7 cellular contexts compared by ENCODE assay signal in the genomic region with DNA sequence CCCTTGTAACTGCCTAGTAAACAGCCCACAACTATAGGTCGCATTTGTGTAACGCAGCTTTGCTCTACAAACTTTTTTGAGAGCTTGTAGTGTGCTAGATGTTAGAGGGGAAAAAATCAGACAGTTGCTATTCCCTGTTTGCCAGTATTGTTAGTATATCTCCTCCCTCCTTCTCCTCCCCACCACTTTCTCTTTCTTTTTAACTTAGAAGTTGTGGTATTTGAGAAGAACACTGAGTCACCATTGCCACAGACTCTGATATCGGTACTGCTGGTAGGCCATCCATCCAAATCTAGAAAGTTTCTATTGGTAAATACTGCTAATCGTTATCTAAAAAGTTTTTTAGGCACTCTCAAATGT. TPM values are rescaled to one million over a fixed set of nuclear protein-coding genes. Genes with fewer than 3 reads are reported as not detected.
DNase-seq lines count a peak whose midpoint lies in the region; ATAC-seq and TF ChIP-seq lines count a peak whose summit lies in the region.

No MANE protein-coding gene starts in this region.

- peaks cover 67% of the 10 kb centered on the region for H3K4me1 Mint-ChIP-seq in HFFc6 (ENCODE audit: low read depth)

- H3K9me3 Mint-ChIP-seq in HFFc6, result no peaks in the 10 kb centered on the region

- H3K36me3 Mint-ChIP-seq in HFFc6 (ENCODE audit: low read depth), result peaks cover 49% of the 10 kb centered on the region

- no peaks in the 10 kb centered on the region for H3K27me3 Mint-ChIP-seq in HFFc6 (ENCODE audit: insufficient read depth)

- H3K27ac Mint-ChIP-seq in HFFc6, result peak overlapping the region; percentile 86

- peak; percentile 28 for ATAC-seq in GM18505 (IDR thresholded peaks at IDR 0.05; ENCODE audit: unreplicated experiment)
- ATAC-seq in GM18520 (IDR thresholded peaks at IDR 0.05; ENCODE audit: unreplicated experiment), result no peak

- H3K4me3 Mint-ChIP-seq in HFFc6, result peak overlapping the region; percentile 87

- H3K27me3 ChIP-seq in OCI-LY3 (ENCODE audit: low read depth, low read length), result no peaks in the 10 kb centered on the region
- H3K27me3 ChIP-seq in muscle layer of duodenum (ENCODE audit: low read depth, low read length), result no peaks in the 10 kb centered on the region

- H3K4me3 ChIP-seq in OCI-LY3 (ENCODE audit: low read length) (peak overlapping the region; percentile 94), coronary artery (peak overlapping the region; percentile 99), muscle layer of duodenum (ENCODE audit: low read depth in 1 of 2, low read length in 2 of 2) (peak overlapping the region; percentile 94 to 96)

- H3K9ac ChIP-seq in OCI-LY3 (ENCODE audit: low read length), result peak overlapping the region; percentile 99

- H3K36me3 ChIP-seq in OCI-LY3 (replicated peaks; ENCODE audit: low read depth, low read length), result peaks cover 38% of the 10 kb centered on the region
- peaks cover 8 to 25% of the 10 kb centered on the region in 2 donors for H3K36me3 ChIP-seq in muscle layer of duodenum (ENCODE audit: control insufficient read depth in 1 of 2, insufficient read depth in 2 of 2, low read length in 2 of 2)

- peaks cover 87% of the 10 kb centered on the region for H3K79me2 ChIP-seq in OCI-LY3 (ENCODE audit: low read length)

- H3K4me1 ChIP-seq in OCI-LY3 (ENCODE audit: low read length) (peaks cover 18% of the 10 kb centered on the region), muscle layer of duodenum (ENCODE audit: control insufficient read depth in 1 of 2, insufficient read depth in 2 of 2, low read length in 2 of 2) (peaks cover 9 to 40% of the 10 kb centered on the region in 2 donors)

- peaks cover 34% of the 10 kb centered on the region for H4K20me1 ChIP-seq in OCI-LY3 (ENCODE audit: insufficient read depth, low read length)

- no peak overlapping the region for H2AFZ ChIP-seq in OCI-LY3 (ENCODE audit: low read depth, low read length)

- H3K9me3 ChIP-seq in OCI-LY3 (ENCODE audit: insufficient read depth, low read length) (no peaks in the 10 kb centered on the region), muscle layer of duodenum (ENCODE audit: control insufficient read depth in 1 of 2, low read length in 2 of 2) (no peaks in the 10 kb centered on the region)

- H3K27ac ChIP-seq in OCI-LY3 (ENCODE audit: low read length) (peak overlapping the region; percentile 80), coronary artery (peak overlapping the region; percentile 92 to 99), muscle layer of duodenum (ENCODE audit: low read length) (peak overlapping the region; percentile 99)

- TF ChIP-seq POLR2A in GM18505 (IDR thresholded peaks at IDR 0.05; ENCODE audit: borderline replicate concordance, extremely low read depth, insufficient read depth, insufficient read length), result no peak

- TF ChIP-seq CTCF in HFFc6 (IDR thresholded peaks at IDR 0.05) (no peak), OCI-LY3 (IDR thresholded peaks at IDR 0.05; ENCODE audit: low read depth, low read length) (no peak), coronary artery (IDR thresholded peaks at IDR 0.05) (no peak)

- DNase-seq in HFFc6, result peak; percentile 48
- no peak for DNase-seq in coronary artery (ENCODE audit: low spot score)
- no peak for DNase-seq in posterior vena cava (ENCODE audit: low spot score)

- intact Hi-C loops in posterior vena cava (cut with DNase I), result loop anchor here in 1 of 2 donors (10.0 kb wide), 1 partner anchor 1485 kb away; the partner anchor contains the start of gene USP12

- H3K4me2 ChIP-seq in OCI-LY3 (ENCODE audit: low read length), result peak overlapping the region; percentile 92

RNA-seq across cellular contexts. Expression of gene POMP, which starts 0.7 kb away (rescaled TPM):
- 100 to 1,000 TPM; 156 to 175 (median 165) TPM for total RNA-seq in HFFc6 (2021; fragmentation: NEBNext Ultra II Directional; extraction: Animal tissue kit (Norgen Biotek cat#: 25700))
- 10 to 100 TPM; 58.9 to 65.9 TPM for total RNA-seq in posterior vena cava

RNA-seq across cellular contexts. Expression of gene SLC46A3, which starts 59.2 kb away (rescaled TPM):
- total RNA-seq in HFFc6 (2021; fragmentation: NEBNext Ultra II Directional; extraction: Animal tissue kit (Norgen Biotek cat#: 25700)), result 1 to 10 TPM; 2.2 to 4.3 (median 2.8) TPM
- 1 to 10 TPM; 6.9 to 7.1 TPM for total RNA-seq in posterior vena cava
